In the genomic region with DNA sequence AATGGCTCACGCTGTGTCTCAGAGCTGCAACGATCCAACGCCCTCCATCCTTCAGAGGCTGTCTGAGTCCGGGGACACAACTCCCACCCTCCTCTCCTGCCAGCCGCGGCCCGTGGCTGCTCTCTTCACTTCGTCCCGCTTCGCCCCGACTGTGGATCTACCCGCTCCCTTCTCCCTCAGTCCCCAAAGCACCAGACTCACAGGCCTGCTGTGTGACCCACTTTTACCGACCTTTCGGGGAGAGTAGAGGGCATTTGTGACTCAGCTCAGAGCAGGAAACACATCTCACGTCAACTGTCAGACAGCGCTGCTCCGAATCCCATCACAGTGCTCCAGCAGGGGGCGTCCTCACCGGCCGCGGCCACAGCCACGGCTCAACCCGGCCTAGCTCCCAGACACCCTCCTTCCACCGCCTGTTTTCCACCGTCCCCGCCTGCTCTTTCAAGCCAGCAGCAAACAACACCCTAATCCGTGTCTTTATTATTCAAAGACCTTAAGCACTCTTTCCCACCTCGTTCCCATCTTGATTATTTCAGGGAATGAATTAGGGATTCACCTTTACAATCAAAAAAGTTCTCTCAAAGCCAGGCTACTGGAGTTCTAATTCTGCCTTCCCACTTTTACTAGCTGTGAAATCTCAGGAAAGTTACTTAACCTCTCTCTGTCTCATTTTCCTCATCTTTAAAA, we compare ENCODE assay signal across 8 cellular contexts. TPM values are rescaled to one million over a fixed set of nuclear protein-coding genes. Genes with fewer than 3 reads are reported as not detected.
DNase-seq lines count a peak whose midpoint lies in the region; ATAC-seq, FAIRE-seq and TF ChIP-seq lines count a peak whose summit lies in the region.

No MANE protein-coding gene starts in this region.

- peak; percentile 94 for ATAC-seq in left lung

- no peak for TF ChIP-seq POLR2A in H54 (IDR thresholded peaks at IDR 0.05; ENCODE audit: low read depth, low read length)

- H3K4me1 ChIP-seq in left lung = peaks cover 3 to 8% of the 10 kb centered on the region in 2 donors

- H3K9me3 ChIP-seq in left lung = no peaks in the 10 kb centered on the region

- DNase-seq in DMS53 (lab: John Stamatoyannopoulos, UW) = peak; percentile 83
- DNase-seq in H54 (ENCODE audit: insufficient read length, low spot score) = peak; percentile 90
- DNase-seq in NCI-H2227 (lab: John Stamatoyannopoulos, UW; ENCODE audit: unreplicated experiment) = peak; percentile 68
- DNase-seq in activated CD4-positive, alpha-beta T cell treated with anti-CD3 and anti-CD28 coated beads, Interleukin-2, amount 10 ng/mL, durations not matched to agents 24 days and 14 days = peak; percentile 94
- DNase-seq in left lung = peak; percentile 82 to 96
- peak; percentile 90 for DNase-seq in stimulated activated CD4-positive, alpha-beta T cell treated with anti-CD3 and anti-CD28 coated beads, Interleukin-1b, Interleukin-23, amount 100 ng/mL, for 48 hours
- no peak for DNase-seq in NCI-H2107 (lab: John Stamatoyannopoulos, UW)

- peak; percentile 88 for FAIRE-seq in H54 (lab: Jason Lieb, UNC)

- H3K9me3 Mint-ChIP-seq in activated CD4-positive, alpha-beta T cell treated with anti-CD3 and anti-CD28 coated beads, Interleukin-2, amount 10 ng/mL, durations not matched to agents 24 days and 14 days = no peaks in the 10 kb centered on the region

- H3K4me3 ChIP-seq in left lung = no peak overlapping the region

- H3K4me3 Mint-ChIP-seq in activated CD4-positive, alpha-beta T cell treated with anti-CD3 and anti-CD28 coated beads, Interleukin-2, amount 10 ng/mL, durations not matched to agents 24 days and 14 days = peak overlapping the region; percentile 80

- H3K4me1 Mint-ChIP-seq in activated CD4-positive, alpha-beta T cell treated with anti-CD3 and anti-CD28 coated beads, Interleukin-2, amount 10 ng/mL, durations not matched to agents 24 days and 14 days = peaks cover 20% of the 10 kb centered on the region

- peak overlapping the region; percentile 94 for H3K27ac Mint-ChIP-seq in activated CD4-positive, alpha-beta T cell treated with anti-CD3 and anti-CD28 coated beads, Interleukin-2, amount 10 ng/mL, durations not matched to agents 24 days and 14 days

- intact Hi-C loops in activated CD4-positive, alpha-beta T cell treated with anti-CD3 and anti-CD28 coated beads, Interleukin-2, amount 10 ng/mL, durations not matched to agents 24 days and 14 days (cut with micrococcal nuclease) = no loop called here
- intact Hi-C loops in left lung (cut with DNase I) = loop anchor here in 1 of 2 donors (10.0 kb wide), 1 partner anchor 81 kb away; no protein-coding TSS in a partner anchor

- H3K27ac ChIP-seq in cingulate gyrus (ENCODE audit: low read depth, low read length) (peak overlapping the region; percentile 62), left lung (no peak overlapping the region)

- peak; percentile 82 to 88 for TF ChIP-seq CTCF in left lung (IDR thresholded peaks at IDR 0.05)

- H3K27me3 ChIP-seq in left lung = peaks cover 0 to 12% of the 10 kb centered on the region in 2 donors

- H3K27me3 Mint-ChIP-seq in activated CD4-positive, alpha-beta T cell treated with anti-CD3 and anti-CD28 coated beads, Interleukin-2, amount 10 ng/mL, durations not matched to agents 24 days and 14 days = peaks cover 6% of the 10 kb centered on the region

- H3K36me3 Mint-ChIP-seq in activated CD4-positive, alpha-beta T cell treated with anti-CD3 and anti-CD28 coated beads, Interleukin-2, amount 10 ng/mL, durations not matched to agents 24 days and 14 days (ENCODE audit: low read depth) = no peaks in the 10 kb centered on the region

- no peaks in the 10 kb centered on the region for H3K36me3 ChIP-seq in left lung

RNA-seq across cellular contexts. Expression of a gene that starts 5.0 kb away (rescaled TPM):
- not detected in 2 replicates for total RNA-seq in activated CD4-positive, alpha-beta T cell treated with anti-CD3 and anti-CD28 coated beads, Interleukin-2, amount 10 ng/mL, durations not matched to agents 24 days and 14 days
- under 1 TPM in 1 of 2 donors, not detected in 1; 0.42 TPM for total RNA-seq in left lung

RNA-seq across cellular contexts. Expression of a gene that starts 16.1 kb away (rescaled TPM):
- not detected in 2 replicates for total RNA-seq in activated CD4-positive, alpha-beta T cell treated with anti-CD3 and anti-CD28 coated beads, Interleukin-2, amount 10 ng/mL, durations not matched to agents 24 days and 14 days
- total RNA-seq in left lung = 1 to 10 TPM; 7.2 to 7.7 TPM

RNA-seq across cellular contexts. Expression of a gene that starts 27.2 kb away (rescaled TPM):
- total RNA-seq in activated CD4-positive, alpha-beta T cell treated with anti-CD3 and anti-CD28 coated beads, Interleukin-2, amount 10 ng/mL, durations not matched to agents 24 days and 14 days = not detected in 2 replicates
- total RNA-seq in left lung = under 1 TPM in 1 of 2 donors, not detected in 1; 0.09 TPM

RNA-seq across cellular contexts. Expression of a gene that starts 41.8 kb away (rescaled TPM):
- 0.30 and 0.54 TPM in 2 replicates for total RNA-seq in activated CD4-positive, alpha-beta T cell treated with anti-CD3 and anti-CD28 coated beads, Interleukin-2, amount 10 ng/mL, durations not matched to agents 24 days and 14 days
- total RNA-seq in left lung = 1 to 10 TPM; 1.7 to 1.8 TPM
